ENCODE assay signal across 40 cellular contexts in genomic region chr1:118937413-118937812, GRCh38. TPM values are rescaled to one million over a fixed set of nuclear protein-coding genes. Genes with fewer than 3 reads are reported as not detected.
"Had no signal": no experiment of that assay in that cellular context is flagged by ENCODE, and none has a peak within 500 bp of the region (broad histone marks: within the 10 kb centered on the region; RNA-seq: fewer than 3 reads in every experiment).

No MANE protein-coding gene starts in this region.

- H3K36me3 Mint-ChIP-seq: activated naive CD4-positive, alpha-beta T cell treated with anti-CD3 and anti-CD28 coated beads, Interleukin-2, amount 10 ng/mL, durations not matched to agents 7 days and 5 days; activated naive CD4-positive, alpha-beta T cell treated with anti-CD3 and anti-CD28 coated beads, Interleukin-2, amount 50 U/mL, for 24 hours; activated naive CD4-positive, alpha-beta T cell treated with anti-CD3 and anti-CD28 coated beads, Interleukin-2, amount 50 U/mL, for 72 hours; activated naive CD8-positive, alpha-beta T cell; activated naive CD8-positive, alpha-beta T cell treated with anti-CD3 and anti-CD28 coated beads for 36 hours; activated naive CD8-positive, alpha-beta T cell treated with anti-CD3 and anti-CD28 coated beads, Interleukin-2, amount 10 ng/mL, durations not matched to agents 7 days and 5 days; brain had no signal

- H3K4me3 ChIP-seq: adrenal gland, ascending aorta, body of pancreas, breast epithelium, cardiac muscle cell had no signal

- H3K9me3 ChIP-seq: adrenal gland, ascending aorta, body of pancreas, breast epithelium had no signal

- H3K27me3 Mint-ChIP-seq: activated naive CD4-positive, alpha-beta T cell treated with anti-CD3 and anti-CD28 coated beads, Interleukin-2, amount 10 ng/mL, durations not matched to agents 7 days and 5 days; activated naive CD4-positive, alpha-beta T cell treated with anti-CD3 and anti-CD28 coated beads, Interleukin-2, amount 50 U/mL, for 24 hours; activated naive CD8-positive, alpha-beta T cell treated with anti-CD3 and anti-CD28 coated beads for 36 hours; activated naive CD8-positive, alpha-beta T cell treated with anti-CD3 and anti-CD28 coated beads, Interleukin-2, amount 10 ng/mL, durations not matched to agents 7 days and 5 days; activated naive CD8-positive, alpha-beta T cell treated with anti-CD3 and anti-CD28 coated beads, Interleukin-2, amount 50 U/mL, for 24 hours; activated T-cell treated with anti-CD3 and anti-CD28 coated beads, Interleukin-2, amount 50 U/mL, for 24 hours; activated T-helper 17 cell treated with anti-CD3 and anti-CD28 coated beads, Interleukin-2, amount 50 U/mL, for 72 hours; central memory CD8-positive, alpha-beta T cell had no signal

- H3K36me3 ChIP-seq: adrenal gland, ascending aorta, brain microvascular endothelial cell, breast epithelium, cardiac muscle cell had no signal

- ATAC-seq: activated naive CD4-positive, alpha-beta T cell treated with anti-CD3 and anti-CD28 coated beads, Interleukin-2, amount 50 U/mL, for 72 hours; activated naive CD8-positive, alpha-beta T cell treated with anti-CD3 and anti-CD28 coated beads, Interleukin-2, amount 50 U/mL, for 24 hours; activated T-cell treated with anti-CD3 and anti-CD28 coated beads, Interleukin-2, amount 50 U/mL, for 72 hours; activated T-helper 17 cell treated with anti-CD3 and anti-CD28 coated beads, Interleukin-2, amount 50 U/mL, for 72 hours; body of pancreas had no signal

- FAIRE-seq: astrocyte, bronchial epithelial cell had no signal

- H3K4me1 ChIP-seq: adrenal gland, ascending aorta, body of pancreas, breast epithelium had no signal

- DNase-seq: activated effector memory CD4-positive, alpha-beta T cell treated with anti-CD3 and anti-CD28 coated beads, Interleukin-2, amount 50 U/mL, for 16 hours; activated effector memory CD4-positive, alpha-beta T cell treated with Interleukin-2 at 50 U/mL for 16 hours; activated gamma-delta T cell; activated gamma-delta T cell treated with Interleukin-2 at 50 U/mL for 16 hours; activated naive CD4-positive, alpha-beta T cell; activated naive CD4-positive, alpha-beta T cell treated with anti-CD3 and anti-CD28 coated beads for 36 hours; activated naive CD4-positive, alpha-beta T cell treated with anti-CD3 and anti-CD28 coated beads, Interleukin-2, amount 10 ng/mL, durations not matched to agents 7 days and 5 days; activated naive CD4-positive, alpha-beta T cell treated with anti-CD3 and anti-CD28 coated beads, Interleukin-2, amount 50 U/mL, for 16 hours; activated naive CD4-positive, alpha-beta T cell treated with Interleukin-2 at 50 U/mL for 16 hours; activated naive CD8-positive, alpha-beta T cell treated with anti-CD3 and anti-CD28 coated beads for 36 hours; activated naive CD8-positive, alpha-beta T cell treated with anti-CD3 and anti-CD28 coated beads, Interleukin-2, amount 10 ng/mL, durations not matched to agents 7 days and 5 days; activated naive CD8-positive, alpha-beta T cell treated with anti-CD3 and anti-CD28 coated beads, Interleukin-2, amount 50 U/mL, for 24 hours; activated T-cell treated with anti-CD3 and anti-CD28 coated beads for 4 hours; activated T-cell treated with anti-CD3 and anti-CD28 coated beads, Interleukin-2, amount 50 U/mL, for 1 hour; activated T-cell treated with anti-CD3 and anti-CD28 coated beads, Interleukin-2, amount 50 U/mL, for 24 hours; activated T-cell treated with anti-CD3 and anti-CD28 coated beads, Interleukin-2, amount 50 U/mL, for 48 hours; activated T-cell treated with anti-CD3 and anti-CD28 coated beads, Interleukin-2, amount 50 U/mL, for 72 hours; adrenal gland; amniotic stem cell; amygdala; anterior cingulate cortex; aorta; body of pancreas; brain microvascular endothelial cell; caudate nucleus; central memory CD4-positive, alpha-beta T cell; cerebellar nuclear complex had no signal

- H3K4me1 Mint-ChIP-seq: activated naive CD4-positive, alpha-beta T cell treated with anti-CD3 and anti-CD28 coated beads, Interleukin-2, amount 10 ng/mL, durations not matched to agents 7 days and 5 days; activated naive CD4-positive, alpha-beta T cell treated with anti-CD3 and anti-CD28 coated beads, Interleukin-2, amount 50 U/mL, for 24 hours; activated naive CD8-positive, alpha-beta T cell treated with anti-CD3 and anti-CD28 coated beads for 36 hours; activated naive CD8-positive, alpha-beta T cell treated with anti-CD3 and anti-CD28 coated beads, Interleukin-2, amount 10 ng/mL, durations not matched to agents 7 days and 5 days; activated naive CD8-positive, alpha-beta T cell treated with anti-CD3 and anti-CD28 coated beads, Interleukin-2, amount 50 U/mL, for 24 hours; activated T-helper 17 cell treated with anti-CD3 and anti-CD28 coated beads, Interleukin-2, amount 50 U/mL, for 72 hours; brain; central memory CD8-positive, alpha-beta T cell had no signal

- H3K27ac Mint-ChIP-seq: activated naive CD4-positive, alpha-beta T cell treated with anti-CD3 and anti-CD28 coated beads for 36 hours; activated naive CD4-positive, alpha-beta T cell treated with anti-CD3 and anti-CD28 coated beads, Interleukin-2, amount 10 ng/mL, durations not matched to agents 7 days and 5 days; activated naive CD4-positive, alpha-beta T cell treated with anti-CD3 and anti-CD28 coated beads, Interleukin-2, amount 50 U/mL, for 24 hours; activated naive CD4-positive, alpha-beta T cell treated with anti-CD3 and anti-CD28 coated beads, Interleukin-2, amount 50 U/mL, for 72 hours; activated naive CD8-positive, alpha-beta T cell; activated naive CD8-positive, alpha-beta T cell treated with anti-CD3 and anti-CD28 coated beads for 36 hours; activated naive CD8-positive, alpha-beta T cell treated with anti-CD3 and anti-CD28 coated beads, Interleukin-2, amount 10 ng/mL, durations not matched to agents 7 days and 5 days; activated naive CD8-positive, alpha-beta T cell treated with anti-CD3 and anti-CD28 coated beads, Interleukin-2, amount 50 U/mL, for 24 hours; activated T-cell treated with anti-CD3 and anti-CD28 coated beads, Interleukin-2, amount 50 U/mL, for 24 hours; activated T-cell treated with anti-CD3 and anti-CD28 coated beads, Interleukin-2, amount 50 U/mL, for 72 hours; activated T-helper 1 cell treated with anti-CD3 and anti-CD28 coated beads, Interleukin-12 subunit alpha, Interleukin-12 subunit beta, Interleukin-2, Interleukin-4 antibody, amounts not matched to agents 30 ng/mL and 10 ng/mL and 1 ng/mL, durations not matched to agents 14 hours and 24 hours and 36 hours; activated T-helper 17 cell treated with anti-CD3 and anti-CD28 coated beads, Interleukin-2, amount 50 U/mL, for 72 hours; activated T-helper 2 cell treated with anti-CD3 and anti-CD28 coated beads, Interferon-gamma antibody, Interleukin-2, Interleukin-4, amounts not matched to agents 10 μg/mL and 5 μg/mL and 100 μg/mL, durations not matched to agents 14 hours and 24 hours and 36 hours; brain had no signal

- H3K27ac ChIP-seq: adrenal gland, ascending aorta, body of pancreas, brain microvascular endothelial cell, breast epithelium, cardiac muscle cell had no signal

- H3K4me3 Mint-ChIP-seq: activated naive CD4-positive, alpha-beta T cell treated with anti-CD3 and anti-CD28 coated beads for 36 hours; activated naive CD4-positive, alpha-beta T cell treated with anti-CD3 and anti-CD28 coated beads, Interleukin-2, amount 10 ng/mL, durations not matched to agents 7 days and 5 days; activated naive CD4-positive, alpha-beta T cell treated with anti-CD3 and anti-CD28 coated beads, Interleukin-2, amount 50 U/mL, for 24 hours; activated naive CD8-positive, alpha-beta T cell; activated naive CD8-positive, alpha-beta T cell treated with anti-CD3 and anti-CD28 coated beads for 36 hours; activated naive CD8-positive, alpha-beta T cell treated with anti-CD3 and anti-CD28 coated beads, Interleukin-2, amount 10 ng/mL, durations not matched to agents 7 days and 5 days; activated naive CD8-positive, alpha-beta T cell treated with anti-CD3 and anti-CD28 coated beads, Interleukin-2, amount 50 U/mL, for 24 hours; activated T-cell treated with anti-CD3 and anti-CD28 coated beads, Interleukin-2, amount 50 U/mL, for 24 hours; activated T-cell treated with anti-CD3 and anti-CD28 coated beads, Interleukin-2, amount 50 U/mL, for 72 hours; activated T-helper 1 cell treated with anti-CD3 and anti-CD28 coated beads, Interleukin-12 subunit alpha, Interleukin-12 subunit beta, Interleukin-2, Interleukin-4 antibody, amounts not matched to agents 30 ng/mL and 10 ng/mL and 1 ng/mL, durations not matched to agents 14 hours and 24 hours and 36 hours; activated T-helper 17 cell treated with anti-CD3 and anti-CD28 coated beads, Interleukin-2, amount 50 U/mL, for 72 hours; brain; central memory CD8-positive, alpha-beta T cell had no signal

- H3K9me3 Mint-ChIP-seq: activated naive CD4-positive, alpha-beta T cell treated with anti-CD3 and anti-CD28 coated beads, Interleukin-2, amount 10 ng/mL, durations not matched to agents 7 days and 5 days; activated naive CD8-positive, alpha-beta T cell treated with anti-CD3 and anti-CD28 coated beads for 36 hours; activated naive CD8-positive, alpha-beta T cell treated with anti-CD3 and anti-CD28 coated beads, Interleukin-2, amount 10 ng/mL, durations not matched to agents 7 days and 5 days; activated naive CD8-positive, alpha-beta T cell treated with anti-CD3 and anti-CD28 coated beads, Interleukin-2, amount 50 U/mL, for 24 hours; activated T-cell treated with anti-CD3 and anti-CD28 coated beads, Interleukin-2, amount 50 U/mL, for 72 hours; activated T-helper 1 cell treated with anti-CD3 and anti-CD28 coated beads, Interleukin-12 subunit alpha, Interleukin-12 subunit beta, Interleukin-2, Interleukin-4 antibody, amounts not matched to agents 30 ng/mL and 10 ng/mL and 1 ng/mL, durations not matched to agents 14 hours and 24 hours and 36 hours; activated T-helper 17 cell treated with anti-CD3 and anti-CD28 coated beads, Interleukin-2, amount 50 U/mL, for 72 hours; activated T-helper 2 cell treated with anti-CD3 and anti-CD28 coated beads, Interferon-gamma antibody, Interleukin-2, Interleukin-4, amounts not matched to agents 10 μg/mL and 5 μg/mL and 100 μg/mL, durations not matched to agents 14 hours and 24 hours and 36 hours had no signal

- H3K27me3 ChIP-seq: adrenal gland, ascending aorta, body of pancreas, brain microvascular endothelial cell, breast epithelium had no signal

RNA-seq across cellular contexts. Expression of gene TBX15, which starts 50.7 kb away (rescaled TPM):
- total RNA-seq: activated naive CD4-positive, alpha-beta T cell treated with anti-CD3 and anti-CD28 coated beads for 36 hours; activated naive CD4-positive, alpha-beta T cell treated with anti-CD3 and anti-CD28 coated beads, Interleukin-2, amount 50 U/mL, for 72 hours; activated naive CD8-positive, alpha-beta T cell treated with anti-CD3 and anti-CD28 coated beads for 36 hours; activated naive CD8-positive, alpha-beta T cell treated with anti-CD3 and anti-CD28 coated beads, Interleukin-2, amount 10 ng/mL, durations not matched to agents 7 days and 5 days; activated T-helper 1 cell treated with anti-CD3 and anti-CD28 coated beads, Interleukin-12 subunit alpha, Interleukin-12 subunit beta, Interleukin-2, Interleukin-4 antibody, amounts not matched to agents 30 ng/mL and 10 ng/mL and 1 ng/mL, durations not matched to agents 14 hours and 24 hours and 36 hours; activated T-helper 17 cell treated with anti-CD3 and anti-CD28 coated beads, Interleukin-2, amount 50 U/mL, for 72 hours; activated T-helper 2 cell treated with anti-CD3 and anti-CD28 coated beads, Interferon-gamma antibody, Interleukin-2, Interleukin-4, amounts not matched to agents 10 μg/mL and 5 μg/mL and 100 μg/mL, durations not matched to agents 14 hours and 24 hours and 36 hours; body of pancreas; bronchial epithelial cell; cardiac muscle cell had no signal
- polyA plus RNA-seq: cardiac muscle cell had no signal
